In genomic region chr1:24970399-24970753, GRCh38 we compare ENCODE assay signal across 11 cellular contexts. TPM values are rescaled to one million over a fixed set of nuclear protein-coding genes. Genes with fewer than 3 reads are reported as not detected.
DNase-seq lines count a peak whose midpoint lies in the region; ATAC-seq, FAIRE-seq and TF ChIP-seq lines count a peak whose summit lies in the region.
"Had no signal": no experiment of that assay in that cellular context is flagged by ENCODE, and none has a peak within 500 bp of the region (broad histone marks: within the 10 kb centered on the region; RNA-seq: fewer than 3 reads in every experiment).

No MANE protein-coding gene starts in this region.

- H3K4me2 ChIP-seq in HepG2 (ENCODE audit: low read depth, low read length) = 0 out of 2 replicates have a peak overlapping the region, but pooled peaks have one; percentile 13

- H3K4me1 ChIP-seq in CD8-positive, alpha-beta T cell (ENCODE audit: insufficient read depth, low read length) = peaks cover 66% of the 10 kb centered on the region
- H3K4me1 ChIP-seq in HepG2 (ENCODE audit: insufficient read depth, low read length) (peaks cover 8% of the 10 kb centered on the region; the same call in 1 of the 2 replicates), tibial artery (no peaks in the 10 kb centered on the region)

- no peaks in the 10 kb centered on the region for H3K36me3 ChIP-seq in CD8-positive, alpha-beta T cell (ENCODE audit: insufficient read depth, low read length)
- no peaks in the 10 kb centered on the region for H3K36me3 ChIP-seq in HepG2 (replicated peaks in 1 of 2; ENCODE audit: control insufficient read depth in 1 of 2, insufficient read depth in 2 of 2, low read length in 2 of 2)
- H3K36me3 ChIP-seq in tibial artery = no peaks in the 10 kb centered on the region

- ATAC-seq in CD8-positive, alpha-beta T cell = no peak
- ATAC-seq in activated naive CD8-positive, alpha-beta T cell treated with anti-CD3 and anti-CD28 coated beads, Interleukin-2, amount 50 U/mL, for 24 hours = no peak
- peak; percentile 88 for ATAC-seq in HepG2

- TF ChIP-seq EP300 in HepG2 (IDR thresholded peaks at IDR 0.05; ENCODE audit: low read depth in 2 of 2, low read length in 2 of 2) (no peak), HepG2 (CRISPR knock-in tag; IDR thresholded peaks at IDR 0.05; ENCODE audit: borderline replicate concordance) (no peak)

- H3K79me2 ChIP-seq in HepG2 (ENCODE audit: insufficient read depth, low read length) = no peaks in the 10 kb centered on the region

- no peak overlapping the region for H2AFZ ChIP-seq in HepG2 (ENCODE audit: low read length)

- WGBS in HepG2 (ENCODE audit: low lambda C conversion rate) = 17% methylated on average over 6 of the region's 13 CpGs

- peaks cover 4% of the 10 kb centered on the region for H3K36me3 Mint-ChIP-seq in CD8-positive, alpha-beta T cell
- peaks cover 29% of the 10 kb centered on the region for H3K36me3 Mint-ChIP-seq in activated naive CD8-positive, alpha-beta T cell treated with anti-CD3 and anti-CD28 coated beads, Interleukin-2, amount 50 U/mL, for 24 hours (ENCODE audit: low read depth)

- TF ChIP-seq CTCF in CD8-positive, alpha-beta T cell (IDR thresholded peaks at IDR 0.05) = no peak
- TF ChIP-seq CTCF in HepG2 (CRISPR knock-in tag; IDR thresholded peaks at IDR 0.05) (peak; percentile 31; the same call in 1 of the 2 replicates), tibial artery (IDR thresholded peaks at IDR 0.05) (no peak)

- DNase-seq in CD8-positive, alpha-beta T cell = peak in 1 of 7 experiments; percentile 11
- DNase-seq in HPDE6-E6E7 (ENCODE audit: extremely low spot score) = peak; percentile 59
- DNase-seq in activated naive CD8-positive, alpha-beta T cell treated with anti-CD3 and anti-CD28 coated beads, Interleukin-2, amount 50 U/mL, for 24 hours = no peak
- DNase-seq in HepG2 (ENCODE audit: low spot score) = peak; percentile 28
- DNase-seq in NCI-H1048 (lab: John Stamatoyannopoulos, UW) = no peak
- DNase-seq in ureter (ENCODE audit: low spot score) = no peak
- no peak for DNase-seq in tibial artery
- DNase-seq in NCI-H345 (lab: John Stamatoyannopoulos, UW) = no peak
- DNase-seq: activated gamma-delta T cell treated with Interleukin-2 at 50 U/mL for 16 hours; NCI-H1417; stimulated activated CD4-positive, alpha-beta T cell treated with anti-CD3 and anti-CD28 coated beads, Interleukin-4, amount 100 ng/mL, for 1 hour had no signal

- peaks cover 9% of the 10 kb centered on the region for H3K9me3 Mint-ChIP-seq in CD8-positive, alpha-beta T cell
- peaks cover 15% of the 10 kb centered on the region for H3K9me3 Mint-ChIP-seq in activated naive CD8-positive, alpha-beta T cell treated with anti-CD3 and anti-CD28 coated beads, Interleukin-2, amount 50 U/mL, for 24 hours

- intact Hi-C loops in CD8-positive, alpha-beta T cell (cut with DNase I, micrococcal nuclease) = no loop called here
- intact Hi-C loops in HepG2 (cut with micrococcal nuclease; ENCODE audit: unreplicated experiment) (loop anchor here (2.0 kb wide), 1 partner anchor 62 kb away; no protein-coding TSS in a partner anchor), tibial artery (cut with DNase I; ENCODE audit: low total_unique reads) (no loop called here)

- H3K27ac Mint-ChIP-seq in CD8-positive, alpha-beta T cell = peak overlapping the region; percentile 95
- H3K27ac Mint-ChIP-seq in activated naive CD8-positive, alpha-beta T cell treated with anti-CD3 and anti-CD28 coated beads, Interleukin-2, amount 50 U/mL, for 24 hours = peak overlapping the region; percentile 95

- no peaks in the 10 kb centered on the region for H3K27me3 Mint-ChIP-seq in CD8-positive, alpha-beta T cell (ENCODE audit: low read depth)
- no peaks in the 10 kb centered on the region for H3K27me3 Mint-ChIP-seq in activated naive CD8-positive, alpha-beta T cell treated with anti-CD3 and anti-CD28 coated beads, Interleukin-2, amount 50 U/mL, for 24 hours

- CTCF ChIA-PET in CD8-positive, alpha-beta T cell (lab: Charles Lee) = interaction anchor here (0.6 to 3.7 kb wide), 16 partner anchors 10 to 130 kb away, joined by 3 to 25 read pairs (median 4); partner anchors contain the start of gene RUNX3
- CTCF ChIA-PET in HepG2 (lab: Yijun Ruan, JAX; ENCODE audit: low intra/inter-chr PET ratio, low total read pairs) = no interaction called here

- no peak for FAIRE-seq in HepG2 (lab: Jason Lieb, UNC)

- no peak for TF ChIP-seq RAD21 in HepG2 (CRISPR knock-in tag; IDR thresholded peaks at IDR 0.05)

- in situ Hi-C loops in HepG2 (cut with HindIII; ENCODE audit: extremely low pct_ligation_motif_present, low pct_unique_long_range_greater_than_20kb) = no loop called here

- peak overlapping the region; percentile 20 for H3K4me3 ChIP-seq in CD8-positive, alpha-beta T cell (ENCODE audit: low read depth, low read length)
- H3K4me3 ChIP-seq in HepG2 (replicated peaks in 1 of 3; ENCODE audit: insufficient read depth in 1 of 3, low read depth in 2 of 3, low read length in 3 of 3) (no peak overlapping the region), tibial artery (no peak overlapping the region)

- peaks cover 65% of the 10 kb centered on the region for H3K4me1 Mint-ChIP-seq in CD8-positive, alpha-beta T cell (ENCODE audit: low read depth)
- H3K4me1 Mint-ChIP-seq in activated naive CD8-positive, alpha-beta T cell treated with anti-CD3 and anti-CD28 coated beads, Interleukin-2, amount 50 U/mL, for 24 hours = peaks cover 86% of the 10 kb centered on the region

- H3K9ac ChIP-seq in HepG2 (ENCODE audit: insufficient read depth, low read depth, low read length) = no peak overlapping the region

- no peaks in the 10 kb centered on the region for H4K20me1 ChIP-seq in HepG2 (ENCODE audit: insufficient read depth, low read length)

- H3K27me3 ChIP-seq in CD8-positive, alpha-beta T cell (ENCODE audit: insufficient read depth, low read length) = no peaks in the 10 kb centered on the region
- H3K27me3 ChIP-seq in HepG2 (ENCODE audit: control insufficient read depth in 1 of 2, insufficient read depth in 2 of 2, low read length in 2 of 2) (peaks cover 2 to 25% of the 10 kb centered on the region in 2 experiments; a peak in 1 of 5 replicates), tibial artery (peaks cover 0 to 46% of the 10 kb centered on the region in 2 donors)

- POLR2A ChIA-PET in CD8-positive, alpha-beta T cell (lab: Charles Lee) = interaction anchor here (1.0 to 2.9 kb wide), 10 partner anchors 8 to 262 kb away, joined by 3 to 17 read pairs (median 4); partner anchors contain the start of genes RUNX3 and SYF2
- POLR2A ChIA-PET in HepG2 (lab: Yijun Ruan, JAX) = no interaction called here

- peak overlapping the region; percentile 23 for H3K27ac ChIP-seq in CD8-positive, alpha-beta T cell (ENCODE audit: low read depth, low read length)
- H3K27ac ChIP-seq in HepG2 (ENCODE audit: extremely low read length, insufficient read depth, low read length) = no peak overlapping the region
- no peak overlapping the region for H3K27ac ChIP-seq in tibial artery

- TF ChIP-seq POLR2A in HepG2 (IDR thresholded peaks at IDR 0.05; ENCODE audit: insufficient read depth in 1 of 2, low read depth in 2 of 2, low read length in 2 of 2) = no peak

- H3K4me3 Mint-ChIP-seq in CD8-positive, alpha-beta T cell = peak overlapping the region; percentile 35
- H3K4me3 Mint-ChIP-seq in activated naive CD8-positive, alpha-beta T cell treated with anti-CD3 and anti-CD28 coated beads, Interleukin-2, amount 50 U/mL, for 24 hours = peak overlapping the region; percentile 80

- peaks cover 10% of the 10 kb centered on the region for H3K9me3 ChIP-seq in CD8-positive, alpha-beta T cell (ENCODE audit: low read length)
- H3K9me3 ChIP-seq in HepG2 (ENCODE audit: low read length) = peaks cover 8% of the 10 kb centered on the region
- peaks cover 0 to 10% (median 9%) of the 10 kb centered on the region in 3 donors for H3K9me3 ChIP-seq in tibial artery

- BruUV-seq in HepG2 (replicated peaks; lab: Mats Ljungman, UMichigan) = no TSS peak

RNA-seq across cellular contexts. Expression of gene RUNX3, which starts 40.3 kb away (rescaled TPM):
- 100 to 1,000 TPM; 423 to 424 TPM for total RNA-seq in CD8-positive, alpha-beta T cell
- total RNA-seq in HepG2 (2016; rRNA removed; fragmentation: Illumina TruSeq; extraction: Trizol) (0.04 TPM in 1 of 2 replicates, not detected in the other), ureter (5.3 TPM)
- not detected in 2 replicates for total RNA-seq in HepG2 (2016; cell fraction: cytosol; rRNA removed; fragmentation: Illumina TruSeq; extraction: Trizol; ENCODE audit: low read depth)
- total RNA-seq in HepG2 (2016; cell fraction: insoluble cytoplasmic fraction; rRNA removed; fragmentation: Illumina TruSeq; extraction: Trizol) = 0.04 and 0.06 TPM in 2 replicates
- total RNA-seq in HepG2 (2016; cell fraction: membrane; rRNA removed; fragmentation: Illumina TruSeq; extraction: Trizol) = 0.07 TPM in 1 of 2 replicates, not detected in the other
- total RNA-seq in HepG2 (2016; cell fraction: nucleus; rRNA removed; fragmentation: Illumina TruSeq; extraction: Trizol) = not detected in 2 replicates
- polyA plus RNA-seq in HepG2 (2011; rRNA removed) = 0.17 and 0.22 TPM in 2 replicates
- 0.12 and 0.21 TPM in 2 replicates for polyA plus RNA-seq in HepG2 (2011; cell fraction: cytosol; rRNA removed)
- polyA plus RNA-seq in HepG2 (2011; cell fraction: nucleus; rRNA removed) = 0.26 and 0.35 TPM in 2 replicates
- polyA plus RNA-seq in HepG2 (2012) = 0.67 and 0.68 TPM in 2 replicates
- polyA plus RNA-seq in HepG2 (2016; cell fraction: cytosol; fragmentation: Illumina TruSeq; extraction: Trizol; ENCODE audit: low read depth) = 0.07 TPM in 1 of 2 replicates, not detected in the other
- polyA plus RNA-seq in HepG2 (2016; cell fraction: insoluble cytoplasmic fraction; fragmentation: Illumina TruSeq; extraction: Trizol; ENCODE audit: low read depth) = 0.05 and 0.15 TPM in 2 replicates
- 0.09 and 0.14 TPM in 2 replicates for polyA plus RNA-seq in HepG2 (2016; cell fraction: membrane; fragmentation: Illumina TruSeq; extraction: Trizol; ENCODE audit: low read depth)
- polyA plus RNA-seq in HepG2 (2016; cell fraction: nucleus; fragmentation: Illumina TruSeq; extraction: Trizol; ENCODE audit: insufficient read depth, low read depth) = 0.19 TPM in 1 of 2 replicates, not detected in the other
- 0.74 TPM in 1 of 2 replicates, not detected in the other for polyA minus RNA-seq in HepG2 (2011; rRNA and poly(A)+ RNA removed; ENCODE audit: low replicate concordance)
- 0.18 and 0.89 TPM in 2 replicates for polyA minus RNA-seq in HepG2 (2011; cell fraction: cytosol; rRNA and poly(A)+ RNA removed)
- polyA minus RNA-seq in HepG2 (2011; cell fraction: nucleus; rRNA and poly(A)+ RNA removed) = 0.12 TPM in 1 of 2 replicates, not detected in the other

Comparison
In these comparisons a context has a peak if more than half of its experiments do, and no peak if none do; other contexts are left out.
1. DNase-seq: peak in HPDE6-E6E7 (single experiment) and HepG2 (single experiment); none in activated naive CD8-positive, alpha-beta T cell treated with anti-CD3 and anti-CD28 coated beads, Interleukin-2, amount 50 U/mL, for 24 hours (single experiment), NCI-H1048 (single experiment), ureter (single experiment), tibial artery (0 of 2) and NCI-H345 (single experiment).
2. RNA of gene RUNX3, which starts 40.3 kb away (total RNA-seq): 423 to 424 TPM in CD8-positive, alpha-beta T cell; 5.3 TPM in ureter (single experiment) and 0.04 to 0.07 TPM in HepG2; every median in the first group is over 10 times any median in the second.